ENCODE assay signal across 9 cellular contexts in genomic region chr5:41695920-41696582, GRCh38.
DNase-seq lines count a peak whose midpoint lies in the region; ATAC-seq and TF ChIP-seq lines count a peak whose summit lies in the region.
"Had no signal": no experiment of that assay in that cellular context is flagged by ENCODE, and none has a peak within 500 bp of the region (broad histone marks: within the 10 kb centered on the region; RNA-seq: fewer than 3 reads in every experiment).

No MANE protein-coding gene starts in this region.

- H3K9me3 ChIP-seq in WERI-Rb-1 (ENCODE audit: severe bottlenecking) = no peaks in the 10 kb centered on the region

- no peak overlapping the region for H3K4me3 ChIP-seq in WERI-Rb-1 (ENCODE audit: low read depth, low read length)

- CTCF ChIA-PET in activated naive CD4-positive, alpha-beta T cell treated with anti-CD3 and anti-CD28 coated beads, Interleukin-2, amount 10 ng/mL, durations not matched to agents 7 days and 5 days (lab: Charles Lee) = interaction anchor here (1.7 to 2.1 kb wide), 2 partner anchors 147 to 362 kb away, joined by 10 to 12 read pairs; no protein-coding TSS in a partner anchor

- peak; percentile 37; the same call in 1 of the 2 replicates for TF ChIP-seq CTCF in WERI-Rb-1 (IDR thresholded peaks at IDR 0.05; ENCODE audit: low read depth, low read length)

- no peaks in the 10 kb centered on the region for H3K4me1 Mint-ChIP-seq in stimulated activated effector memory CD8-positive, alpha-beta T cell treated with anti-CD3 and anti-CD28 coated beads, Interleukin-12 subunit alpha, Interleukin-12 subunit beta, amount 100 ng/mL, for 72 hours
- H3K4me1 Mint-ChIP-seq in activated naive CD4-positive, alpha-beta T cell treated with anti-CD3 and anti-CD28 coated beads, Interleukin-2, amount 10 ng/mL, durations not matched to agents 7 days and 5 days = no peaks in the 10 kb centered on the region
- H3K4me1 Mint-ChIP-seq: activated B cell treated with CpG ODN at 0.5 μM for 24 hours had no signal

- H3K27me3 ChIP-seq in WERI-Rb-1 (ENCODE audit: insufficient read depth, low read depth, severe bottlenecking) = no peaks in the 10 kb centered on the region

- no peaks in the 10 kb centered on the region for H3K36me3 ChIP-seq in WERI-Rb-1

- H3K4me3 Mint-ChIP-seq in stimulated activated effector memory CD8-positive, alpha-beta T cell treated with anti-CD3 and anti-CD28 coated beads, Interleukin-12 subunit alpha, Interleukin-12 subunit beta, amount 100 ng/mL, for 72 hours = no peak overlapping the region
- no peak overlapping the region for H3K4me3 Mint-ChIP-seq in activated naive CD4-positive, alpha-beta T cell treated with anti-CD3 and anti-CD28 coated beads, Interleukin-2, amount 10 ng/mL, durations not matched to agents 7 days and 5 days
- H3K4me3 Mint-ChIP-seq: activated B cell treated with CpG ODN at 0.5 μM for 24 hours had no signal

- peak; percentile 80 for ATAC-seq in HG02943 (IDR thresholded peaks at IDR 0.05; ENCODE audit: low read depth, unreplicated experiment)
- peak; percentile 32 for ATAC-seq in stimulated activated effector memory CD8-positive, alpha-beta T cell treated with anti-CD3 and anti-CD28 coated beads, Interleukin-12 subunit alpha, Interleukin-12 subunit beta, amount 100 ng/mL, for 72 hours

- no peak overlapping the region for H3K27ac ChIP-seq in WERI-Rb-1

- H3K9me3 Mint-ChIP-seq in stimulated activated effector memory CD8-positive, alpha-beta T cell treated with anti-CD3 and anti-CD28 coated beads, Interleukin-12 subunit alpha, Interleukin-12 subunit beta, amount 100 ng/mL, for 72 hours = no peaks in the 10 kb centered on the region
- H3K9me3 Mint-ChIP-seq in activated naive CD4-positive, alpha-beta T cell treated with anti-CD3 and anti-CD28 coated beads, Interleukin-2, amount 10 ng/mL, durations not matched to agents 7 days and 5 days = no peaks in the 10 kb centered on the region
- H3K9me3 Mint-ChIP-seq: activated B cell treated with CpG ODN at 0.5 μM for 24 hours had no signal

- H3K36me3 Mint-ChIP-seq in stimulated activated effector memory CD8-positive, alpha-beta T cell treated with anti-CD3 and anti-CD28 coated beads, Interleukin-12 subunit alpha, Interleukin-12 subunit beta, amount 100 ng/mL, for 72 hours = no peaks in the 10 kb centered on the region
- no peaks in the 10 kb centered on the region for H3K36me3 Mint-ChIP-seq in activated naive CD4-positive, alpha-beta T cell treated with anti-CD3 and anti-CD28 coated beads, Interleukin-2, amount 10 ng/mL, durations not matched to agents 7 days and 5 days

- no peak overlapping the region for H3K27ac Mint-ChIP-seq in stimulated activated effector memory CD8-positive, alpha-beta T cell treated with anti-CD3 and anti-CD28 coated beads, Interleukin-12 subunit alpha, Interleukin-12 subunit beta, amount 100 ng/mL, for 72 hours
- no peak overlapping the region for H3K27ac Mint-ChIP-seq in activated naive CD4-positive, alpha-beta T cell treated with anti-CD3 and anti-CD28 coated beads, Interleukin-2, amount 10 ng/mL, durations not matched to agents 7 days and 5 days
- H3K27ac Mint-ChIP-seq: activated B cell treated with CpG ODN at 0.5 μM for 24 hours had no signal

- H3K27me3 Mint-ChIP-seq in activated naive CD4-positive, alpha-beta T cell treated with anti-CD3 and anti-CD28 coated beads, Interleukin-2, amount 10 ng/mL, durations not matched to agents 7 days and 5 days = no peaks in the 10 kb centered on the region

- peak; percentile 2 for DNase-seq in activated CD4-positive, alpha-beta T cell treated with anti-CD3 and anti-CD28 coated beads for 48 hours
- no peak for DNase-seq in activated CD4-positive, alpha-beta T cell treated with anti-CD3 and anti-CD28 coated beads for 1 hour
- DNase-seq in WERI-Rb-1 (peak; percentile 16), NCI-H187 treated with DMSO at 0.1 percent for 48 hours (lab: John Stamatoyannopoulos, UW) (no peak), activated gamma-delta T cell treated with Interleukin-2 at 50 U/mL for 16 hours (no peak)
- DNase-seq in stimulated activated effector memory CD8-positive, alpha-beta T cell treated with anti-CD3 and anti-CD28 coated beads, Interleukin-12 subunit alpha, Interleukin-12 subunit beta, amount 100 ng/mL, for 72 hours (ENCODE audit: low spot score in 2 of 2) = no peak
- DNase-seq in activated naive CD4-positive, alpha-beta T cell treated with anti-CD3 and anti-CD28 coated beads, Interleukin-2, amount 10 ng/mL, durations not matched to agents 7 days and 5 days = no peak
- DNase-seq: activated B cell treated with CpG ODN at 0.5 μM for 24 hours had no signal

Comparison
In these comparisons a context has a peak if more than half of its experiments do, and no peak if none do; other contexts are left out.
1. DNase-seq: peak in activated CD4-positive, alpha-beta T cell treated with anti-CD3 and anti-CD28 coated beads for 48 hours (single experiment) and WERI-Rb-1 (single experiment); none in activated CD4-positive, alpha-beta T cell treated with anti-CD3 and anti-CD28 coated beads for 1 hour (single experiment), stimulated activated effector memory CD8-positive, alpha-beta T cell treated with anti-CD3 and anti-CD28 coated beads, Interleukin-12 subunit alpha, Interleukin-12 subunit beta, amount 100 ng/mL, for 72 hours (0 of 2), NCI-H187 treated with DMSO at 0.1 percent for 48 hours (single experiment), activated gamma-delta T cell treated with Interleukin-2 at 50 U/mL for 16 hours (single experiment) and activated naive CD4-positive, alpha-beta T cell treated with anti-CD3 and anti-CD28 coated beads, Interleukin-2, amount 10 ng/mL, durations not matched to agents 7 days and 5 days (single experiment).